1 cellular context compared by ENCODE assay signal in the genomic region with DNA sequence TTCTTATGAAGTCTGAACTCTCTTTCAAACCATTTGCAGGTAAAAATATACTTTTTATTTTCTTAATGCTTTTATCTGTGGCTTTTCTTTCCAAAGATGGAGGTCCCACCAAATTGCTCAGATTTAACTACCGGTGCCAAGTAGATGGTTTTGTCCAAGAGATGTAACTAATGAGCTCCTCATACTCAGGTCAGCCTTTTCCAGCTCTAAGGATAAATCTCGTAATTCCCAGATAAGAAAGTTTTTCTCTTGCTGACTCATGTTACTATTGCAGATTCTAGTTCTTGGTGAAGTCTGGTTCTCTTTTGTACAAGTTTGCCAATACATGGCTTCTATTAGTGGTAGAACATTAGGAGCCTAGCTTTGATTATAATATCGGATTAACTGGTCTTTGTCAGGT.
TF ChIP-seq lines count a peak whose summit lies in the region.

No MANE protein-coding gene starts in this region.

TF ChIP-seq in GM23338, 12 proteins besides CTCF, POLR2A, EP300 and RAD21 (continued from another document):
- TF ChIP-seq, protein P1, sequence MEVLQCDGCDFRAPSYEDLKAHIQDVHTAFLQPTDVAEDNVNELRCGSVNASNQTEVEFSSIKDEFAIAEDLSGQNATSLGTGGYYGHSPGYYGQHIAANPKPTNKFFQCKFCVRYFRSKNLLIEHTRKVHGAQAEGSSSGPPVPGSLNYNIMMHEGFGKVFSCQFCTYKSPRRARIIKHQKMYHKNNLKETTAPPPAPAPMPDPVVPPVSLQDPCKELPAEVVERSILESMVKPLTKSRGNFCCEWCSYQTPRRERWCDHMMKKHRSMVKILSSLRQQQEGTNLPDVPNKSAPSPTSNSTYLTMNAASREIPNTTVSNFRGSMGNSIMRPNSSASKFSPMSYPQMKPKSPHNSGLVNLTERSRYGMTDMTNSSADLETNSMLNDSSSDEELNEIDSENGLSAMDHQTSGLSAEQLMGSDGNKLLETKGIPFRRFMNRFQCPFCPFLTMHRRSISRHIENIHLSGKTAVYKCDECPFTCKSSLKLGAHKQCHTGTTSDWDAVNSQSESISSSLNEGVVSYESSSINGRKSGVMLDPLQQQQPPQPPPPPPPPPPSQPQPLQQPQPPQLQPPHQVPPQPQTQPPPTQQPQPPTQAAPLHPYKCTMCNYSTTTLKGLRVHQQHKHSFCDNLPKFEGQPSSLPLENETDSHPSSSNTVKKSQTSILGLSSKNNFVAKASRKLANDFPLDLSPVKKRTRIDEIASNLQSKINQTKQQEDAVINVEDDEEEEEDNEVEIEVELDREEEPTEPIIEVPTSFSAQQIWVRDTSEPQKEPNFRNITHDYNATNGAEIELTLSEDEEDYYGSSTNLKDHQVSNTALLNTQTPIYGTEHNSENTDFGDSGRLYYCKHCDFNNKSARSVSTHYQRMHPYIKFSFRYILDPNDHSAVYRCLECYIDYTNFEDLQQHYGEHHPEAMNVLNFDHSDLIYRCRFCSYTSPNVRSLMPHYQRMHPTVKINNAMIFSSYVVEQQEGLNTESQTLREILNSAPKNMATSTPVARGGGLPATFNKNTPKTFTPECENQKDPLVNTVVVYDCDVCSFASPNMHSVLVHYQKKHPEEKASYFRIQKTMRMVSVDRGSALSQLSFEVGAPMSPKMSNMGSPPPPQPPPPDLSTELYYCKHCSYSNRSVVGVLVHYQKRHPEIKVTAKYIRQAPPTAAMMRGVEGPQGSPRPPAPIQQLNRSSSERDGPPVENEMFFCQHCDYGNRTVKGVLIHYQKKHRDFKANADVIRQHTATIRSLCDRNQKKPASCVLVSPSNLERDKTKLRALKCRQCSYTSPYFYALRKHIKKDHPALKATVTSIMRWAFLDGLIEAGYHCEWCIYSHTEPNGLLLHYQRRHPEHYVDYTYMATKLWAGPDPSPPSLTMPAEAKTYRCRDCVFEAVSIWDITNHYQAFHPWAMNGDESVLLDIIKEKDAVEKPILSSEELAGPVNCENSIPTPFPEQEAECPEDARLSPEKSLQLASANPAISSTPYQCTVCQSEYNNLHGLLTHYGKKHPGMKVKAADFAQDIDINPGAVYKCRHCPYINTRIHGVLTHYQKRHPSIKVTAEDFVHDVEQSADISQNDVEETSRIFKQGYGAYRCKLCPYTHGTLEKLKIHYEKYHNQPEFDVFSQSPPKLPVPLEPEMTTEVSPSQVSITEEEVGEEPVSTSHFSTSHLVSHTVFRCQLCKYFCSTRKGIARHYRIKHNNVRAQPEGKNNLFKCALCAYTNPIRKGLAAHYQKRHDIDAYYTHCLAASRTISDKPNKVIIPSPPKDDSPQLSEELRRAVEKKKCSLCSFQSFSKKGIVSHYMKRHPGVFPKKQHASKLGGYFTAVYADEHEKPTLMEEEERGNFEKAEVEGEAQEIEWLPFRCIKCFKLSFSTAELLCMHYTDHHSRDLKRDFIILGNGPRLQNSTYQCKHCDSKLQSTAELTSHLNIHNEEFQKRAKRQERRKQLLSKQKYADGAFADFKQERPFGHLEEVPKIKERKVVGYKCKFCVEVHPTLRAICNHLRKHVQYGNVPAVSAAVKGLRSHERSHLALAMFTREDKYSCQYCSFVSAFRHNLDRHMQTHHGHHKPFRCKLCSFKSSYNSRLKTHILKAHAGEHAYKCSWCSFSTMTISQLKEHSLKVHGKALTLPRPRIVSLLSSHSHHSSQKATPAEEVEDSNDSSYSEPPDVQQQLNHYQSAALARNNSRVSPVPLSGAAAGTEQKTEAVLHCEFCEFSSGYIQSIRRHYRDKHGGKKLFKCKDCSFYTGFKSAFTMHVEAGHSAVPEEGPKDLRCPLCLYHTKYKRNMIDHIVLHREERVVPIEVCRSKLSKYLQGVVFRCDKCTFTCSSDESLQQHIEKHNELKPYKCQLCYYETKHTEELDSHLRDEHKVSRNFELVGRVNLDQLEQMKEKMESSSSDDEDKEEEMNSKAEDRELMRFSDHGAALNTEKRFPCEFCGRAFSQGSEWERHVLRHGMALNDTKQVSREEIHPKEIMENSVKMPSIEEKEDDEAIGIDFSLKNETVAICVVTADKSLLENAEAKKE (CRISPR knock-in tag; IDR thresholded peaks at IDR 0.05): no peak
- no peak for TF ChIP-seq POLR2AphosphoS5 (IDR thresholded peaks at IDR 0.05; ENCODE audit: low read depth)
- no peak for TF ChIP-seq ETS1 (IDR thresholded peaks at IDR 0.05)
